In genomic region chr2:75021672-75022071, GRCh38 we compare ENCODE assay signal across 18 cellular contexts.
A peak's percentile ranks its signal among the peaks of the same experiment; 100 is the strongest.
DNase-seq lines count a peak whose midpoint lies in the region; ATAC-seq and TF ChIP-seq lines count a peak whose summit lies in the region.
"Had no signal": no experiment of that assay in that cellular context is flagged by ENCODE, and none has a peak within 500 bp of the region (broad histone marks: within the 10 kb centered on the region; RNA-seq: fewer than 3 reads in every experiment).

No MANE protein-coding gene starts in this region.

- CTCF ChIA-PET in AG04450 (lab: Charles Lee), result interaction anchor here (1.1 to 2.0 kb wide), 3 partner anchors 17 to 178 kb away, joined by 3 to 6 read pairs (median 3); partner anchors contain the start of gene TACR1
- CTCF ChIA-PET in activated CD4-positive, alpha-beta memory T cell treated with anti-CD3 and anti-CD28 coated beads for 36 hours (lab: Charles Lee), result interaction anchor here (0.7 kb wide), 1 partner anchor 22 kb away, joined by 3 read pairs; no protein-coding TSS in a partner anchor

- no peaks in the 10 kb centered on the region for H3K27me3 Mint-ChIP-seq in activated CD4-positive, alpha-beta memory T cell treated with anti-CD3 and anti-CD28 coated beads for 36 hours
- H3K27me3 Mint-ChIP-seq: activated CD4-positive, alpha-beta memory T cell treated with anti-CD3 and anti-CD28 coated beads, Interleukin-2, amount 10 ng/mL, durations not matched to agents 7 days and 5 days had no signal

- WGBS in GM23248 (ENCODE audit: low coverage in 1 of 2, low lambda C conversion rate in 2 of 2, missing lambda C conversion rate in 2 of 2), 2 experiments, result 0 to 6% methylated on average over 1 of the region's 1 CpG

- H3K9me3 Mint-ChIP-seq in activated CD4-positive, alpha-beta memory T cell treated with anti-CD3 and anti-CD28 coated beads for 36 hours, result no peaks in the 10 kb centered on the region
- H3K9me3 Mint-ChIP-seq: activated CD4-positive, alpha-beta memory T cell treated with anti-CD3 and anti-CD28 coated beads, Interleukin-2, amount 10 ng/mL, durations not matched to agents 7 days and 5 days; activated T-helper 2 cell treated with anti-CD3 and anti-CD28 coated beads, Interferon-gamma antibody, Interleukin-2, Interleukin-4, amounts not matched to agents 10 μg/mL and 5 μg/mL and 100 μg/mL, durations not matched to agents 14 hours and 24 hours and 36 hours had no signal

- no peak overlapping the region for H3K4me3 Mint-ChIP-seq in activated CD4-positive, alpha-beta memory T cell treated with anti-CD3 and anti-CD28 coated beads for 36 hours
- H3K4me3 Mint-ChIP-seq: activated CD4-positive, alpha-beta memory T cell treated with anti-CD3 and anti-CD28 coated beads, Interleukin-2, amount 10 ng/mL, durations not matched to agents 7 days and 5 days had no signal

- peak overlapping the region; percentile 67 for H3K4me2 ChIP-seq in GM23248 (ENCODE audit: unreplicated experiment)
- H3K4me2 ChIP-seq: BLaER1 treated with 17β-estradiol and CSF1 and Interleukin-3, amounts not matched to agents 10 nM and 100 nM had no signal

- peak overlapping the region; percentile 47 for H2AFZ ChIP-seq in GM23248

- no peaks in the 10 kb centered on the region for H3K4me1 Mint-ChIP-seq in activated CD4-positive, alpha-beta memory T cell treated with anti-CD3 and anti-CD28 coated beads for 36 hours (ENCODE audit: low read depth)
- H3K4me1 Mint-ChIP-seq: activated CD4-positive, alpha-beta memory T cell treated with anti-CD3 and anti-CD28 coated beads, Interleukin-2, amount 10 ng/mL, durations not matched to agents 7 days and 5 days had no signal

- DNase-seq in AG04450 (ENCODE audit: low read depth, low spot score) (peak; percentile 53), GM23248 (peak; percentile 55), brain microvascular endothelial cell (peak; percentile 40), kidney glomerular epithelial cell (lab: John Stamatoyannopoulos, UW) (peak; percentile 24), colonic mucosa (no peak), gastrocnemius medialis (no peak)
- no peak for DNase-seq in activated CD4-positive, alpha-beta memory T cell treated with anti-CD3 and anti-CD28 coated beads for 36 hours
- DNase-seq: activated CD4-positive, alpha-beta memory T cell treated with anti-CD3 and anti-CD28 coated beads, Interleukin-2, amount 10 ng/mL, durations not matched to agents 7 days and 5 days; caudate nucleus; GOT3; NCI-H2081; ovary; stimulated activated CD4-positive, alpha-beta T cell treated with anti-CD3 and anti-CD28 coated beads, Interleukin-1b, Interleukin-23, amount 100 ng/mL, for 48 hours; stimulated activated CD8-positive, alpha-beta memory T cell treated with anti-CD3 and anti-CD28 coated beads, Interleukin-4, amount 100 ng/mL, for 48 hours; transverse colon had no signal

- POLR2A ChIA-PET in AG04450 (lab: Yijun Ruan, JAX), result interaction anchor here (0.7 to 1.6 kb wide), 3 partner anchors 20 to 44 kb away, joined by 3 read pairs; no protein-coding TSS in a partner anchor
- POLR2A ChIA-PET in activated CD4-positive, alpha-beta memory T cell treated with anti-CD3 and anti-CD28 coated beads for 36 hours (lab: Charles Lee), result no interaction called here

- TF ChIP-seq POLR2A in gastrocnemius medialis (IDR thresholded peaks at IDR 0.05), result no peak

- no peaks in the 10 kb centered on the region for H3K36me3 Mint-ChIP-seq in activated CD4-positive, alpha-beta memory T cell treated with anti-CD3 and anti-CD28 coated beads for 36 hours

- no peaks in the 10 kb centered on the region for H3K9me3 ChIP-seq in AG04450 (ENCODE audit: control insufficient read depth, insufficient read depth, low read length)
- H3K9me3 ChIP-seq in GM23248 (ENCODE audit: low read depth), result no peaks in the 10 kb centered on the region
- H3K9me3 ChIP-seq in colonic mucosa, result no peaks in the 10 kb centered on the region
- H3K9me3 ChIP-seq in gastrocnemius medialis, result no peaks in the 10 kb centered on the region
- H3K9me3 ChIP-seq: BLaER1 treated with 17β-estradiol and CSF1 and Interleukin-3, amounts not matched to agents 10 nM and 100 nM; ovary; transverse colon had no signal

- intact Hi-C loops in colonic mucosa (cut with DNase I), result no loop called here
- intact Hi-C loops in gastrocnemius medialis (cut with DNase I; ENCODE audit: low total_unique reads), result no loop called here
- intact Hi-C loops in activated CD4-positive, alpha-beta memory T cell treated with anti-CD3 and anti-CD28 coated beads for 36 hours (cut with micrococcal nuclease), result no loop called here

- in situ Hi-C loops in GM23248 (cut with MboI) (no loop called here), brain microvascular endothelial cell (cut with HindIII; ENCODE audit: low pct_ligation_motif_present, low sequenced_read_pairs) (no loop called here), gastrocnemius medialis (cut with MboI; ENCODE audit: low sequenced_read_pairs in 4 of 4) (no loop called here)

- H3K4me3 ChIP-seq in AG04450 (ENCODE audit: low read depth, low read length), result no peak overlapping the region
- no peak overlapping the region for H3K4me3 ChIP-seq in GM23248
- H3K4me3 ChIP-seq in brain microvascular endothelial cell (ENCODE audit: low read depth, low read length), result no peak overlapping the region
- H3K4me3 ChIP-seq in colonic mucosa, result no peak overlapping the region
- H3K4me3 ChIP-seq in gastrocnemius medialis, result no peak overlapping the region
- H3K4me3 ChIP-seq: BLaER1 treated with 17β-estradiol and CSF1 and Interleukin-3, amounts not matched to agents 10 nM and 100 nM; ovary; transverse colon had no signal

- H3K9me2 ChIP-seq in GM23248 (ENCODE audit: insufficient read depth), result no peaks in the 10 kb centered on the region

- H3F3A ChIP-seq in GM23248 (ENCODE audit: insufficient read depth), result peaks cover 11% of the 10 kb centered on the region; the same call in 1 of the 2 replicates

- H3K27ac ChIP-seq in AG04450 (ENCODE audit: low read depth, low read length) (peak overlapping the region; percentile 68), GM23248 (peak overlapping the region; percentile 28), brain microvascular endothelial cell (no peak overlapping the region), colonic mucosa (no peak overlapping the region), gastrocnemius medialis (no peak overlapping the region)
- H3K27ac ChIP-seq: BLaER1 treated with 17β-estradiol and CSF1 and Interleukin-3, amounts not matched to agents 10 nM and 100 nM; ovary; transverse colon had no signal

- H3K27me3 ChIP-seq in AG04450 (ENCODE audit: control insufficient read depth, insufficient read depth, low read length), result no peaks in the 10 kb centered on the region
- H3K27me3 ChIP-seq in GM23248 (replicated peaks; ENCODE audit: insufficient read depth), result no peaks in the 10 kb centered on the region
- no peaks in the 10 kb centered on the region for H3K27me3 ChIP-seq in brain microvascular endothelial cell (replicated peaks)
- no peaks in the 10 kb centered on the region for H3K27me3 ChIP-seq in colonic mucosa
- H3K27me3 ChIP-seq in gastrocnemius medialis, result no peaks in the 10 kb centered on the region
- H3K27me3 ChIP-seq: BLaER1 treated with 17β-estradiol and CSF1 and Interleukin-3, amounts not matched to agents 10 nM and 100 nM; ovary; transverse colon had no signal

- no peaks in the 10 kb centered on the region for H3K79me2 ChIP-seq in GM23248 (ENCODE audit: insufficient read depth)

- no peak overlapping the region for H3K27ac Mint-ChIP-seq in activated CD4-positive, alpha-beta memory T cell treated with anti-CD3 and anti-CD28 coated beads for 36 hours
- H3K27ac Mint-ChIP-seq: activated CD4-positive, alpha-beta memory T cell treated with anti-CD3 and anti-CD28 coated beads, Interleukin-2, amount 10 ng/mL, durations not matched to agents 7 days and 5 days; activated T-helper 2 cell treated with anti-CD3 and anti-CD28 coated beads, Interferon-gamma antibody, Interleukin-2, Interleukin-4, amounts not matched to agents 10 μg/mL and 5 μg/mL and 100 μg/mL, durations not matched to agents 14 hours and 24 hours and 36 hours had no signal

- no peak overlapping the region for H3K9ac ChIP-seq in GM23248
- H3K9ac ChIP-seq in colonic mucosa (ENCODE audit: low read depth in 2 of 2, low read length in 2 of 2), result no peak overlapping the region
- H3K9ac ChIP-seq: BLaER1 treated with 17β-estradiol and CSF1 and Interleukin-3, amounts not matched to agents 10 nM and 100 nM had no signal

- H4K20me1 ChIP-seq in GM23248 (ENCODE audit: insufficient read depth), result no peaks in the 10 kb centered on the region
- H4K20me1 ChIP-seq: BLaER1 treated with 17β-estradiol and CSF1 and Interleukin-3, amounts not matched to agents 10 nM and 100 nM had no signal

- H3K4me1 ChIP-seq in GM23248 (ENCODE audit: insufficient read depth) (peaks cover 22% of the 10 kb centered on the region), colonic mucosa (no peaks in the 10 kb centered on the region), gastrocnemius medialis (no peaks in the 10 kb centered on the region)
- H3K4me1 ChIP-seq: transverse colon had no signal

- ATAC-seq in HG02852 (IDR thresholded peaks at IDR 0.05; ENCODE audit: unreplicated experiment) (no peak), gastrocnemius medialis (no peak)

- no peaks in the 10 kb centered on the region for H3K36me3 ChIP-seq in GM23248 (ENCODE audit: low read depth)
- H3K36me3 ChIP-seq in brain microvascular endothelial cell (replicated peaks), result no peaks in the 10 kb centered on the region
- no peaks in the 10 kb centered on the region for H3K36me3 ChIP-seq in colonic mucosa
- H3K36me3 ChIP-seq in gastrocnemius medialis, result no peaks in the 10 kb centered on the region
- H3K36me3 ChIP-seq: BLaER1 treated with 17β-estradiol and CSF1 and Interleukin-3, amounts not matched to agents 10 nM and 100 nM; ovary; transverse colon had no signal

- TF ChIP-seq CTCF in AG04450 (IDR thresholded peaks at IDR 0.05; ENCODE audit: low read depth, low read length), result no peak
- TF ChIP-seq CTCF in brain microvascular endothelial cell (IDR thresholded peaks at IDR 0.05; ENCODE audit: low read depth, low read length, missing control alignments), result no peak
- TF ChIP-seq CTCF in colonic mucosa (IDR thresholded peaks at IDR 0.05), result no peak
- no peak for TF ChIP-seq CTCF in gastrocnemius medialis (IDR thresholded peaks at IDR 0.05 in 4 of 5, conservative IDR thresholded peaks at IDR 0.05 in 1 of 5)

Comparison
In these comparisons a context has a peak if more than half of its experiments do, and no peak if none do; other contexts are left out.
1. DNase-seq: peak in AG04450 (single experiment), GM23248 (single experiment), brain microvascular endothelial cell (single experiment) and kidney glomerular epithelial cell (single experiment); none in colonic mucosa (single experiment), gastrocnemius medialis (0 of 2) and activated CD4-positive, alpha-beta memory T cell treated with anti-CD3 and anti-CD28 coated beads for 36 hours (single experiment).
2. H3K27ac ChIP-seq: peak in AG04450 (single experiment) and GM23248 (single experiment); none in brain microvascular endothelial cell (single experiment), colonic mucosa (single experiment) and gastrocnemius medialis (0 of 4).